23 cellular contexts compared by ENCODE assay signal in the genomic region with DNA sequence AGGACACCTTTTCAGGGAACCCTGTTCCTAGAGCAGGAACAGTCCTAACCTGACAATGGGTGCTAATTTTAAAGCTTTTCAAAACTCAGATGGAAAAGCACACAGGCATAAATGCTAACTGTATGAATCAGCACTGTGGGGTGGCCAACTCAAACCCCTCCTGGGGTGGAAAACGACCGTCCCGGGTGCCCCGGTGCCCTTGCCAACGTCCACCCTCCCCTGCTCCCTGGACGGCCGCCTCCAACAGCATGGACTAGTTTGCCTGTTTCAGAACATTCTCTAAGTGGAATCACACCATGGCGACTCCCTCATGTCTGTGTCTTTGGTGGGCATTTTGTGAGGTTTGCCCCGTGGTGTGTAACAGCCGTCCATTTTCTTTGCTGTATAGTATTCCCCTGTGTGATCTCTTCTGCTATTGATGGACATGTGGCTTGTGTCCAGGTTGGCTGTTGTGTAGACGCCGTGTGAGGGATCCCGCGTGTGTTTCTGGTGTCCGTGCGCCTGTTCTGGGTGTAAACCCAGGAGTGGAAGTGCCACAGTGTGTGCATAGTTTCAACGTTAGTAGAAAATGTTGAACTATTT. TPM values are rescaled to one million over a fixed set of nuclear protein-coding genes. Genes with fewer than 3 reads are reported as not detected.
"Had no signal": no experiment of that assay in that cellular context is flagged by ENCODE, and none has a peak within 500 bp of the region (broad histone marks: within the 10 kb centered on the region; RNA-seq: fewer than 3 reads in every experiment).

No MANE protein-coding gene starts in this region.

- H3K4me1 ChIP-seq: SJSA1 had no signal

- H3K36me3 ChIP-seq: SJSA1 had no signal

- H3K4me3 ChIP-seq: SJSA1, SK-N-MC had no signal

- DNase-seq: Kasumi-1, KG1, MM.1S, NCI-H1092 treated with DMSO at 0.1 percent for 48 hours, NCI-H1436, NCI-H187, NCI-H2029, NCI-H2081 treated with DMSO at 0.1 percent for 48 hours, NCI-H2171, NCI-H226, NCI-H446, NCI-H510A, NCI-H524 treated with DMSO at 0.1 percent for 48 hours, NCI-H69, NCI-H774, Right ventricle myocardium superior, RPMI8226, SIG-M5 had no signal

- H3K27ac ChIP-seq: HL-60, SJSA1, SK-N-MC had no signal

- FAIRE-seq: RCC 7860 had no signal

RNA-seq across cellular contexts. Expression of a gene that starts 5.8 kb away (rescaled TPM):
- total RNA-seq: M059J, Right ventricle myocardium superior, SJSA1 had no signal

RNA-seq across cellular contexts. Expression of a gene that starts 44.6 kb away (rescaled TPM):
- total RNA-seq: M059J, Right ventricle myocardium superior, SJSA1 had no signal
